Comparison of ENCODE assay signal across 1 cellular context in the genomic region with DNA sequence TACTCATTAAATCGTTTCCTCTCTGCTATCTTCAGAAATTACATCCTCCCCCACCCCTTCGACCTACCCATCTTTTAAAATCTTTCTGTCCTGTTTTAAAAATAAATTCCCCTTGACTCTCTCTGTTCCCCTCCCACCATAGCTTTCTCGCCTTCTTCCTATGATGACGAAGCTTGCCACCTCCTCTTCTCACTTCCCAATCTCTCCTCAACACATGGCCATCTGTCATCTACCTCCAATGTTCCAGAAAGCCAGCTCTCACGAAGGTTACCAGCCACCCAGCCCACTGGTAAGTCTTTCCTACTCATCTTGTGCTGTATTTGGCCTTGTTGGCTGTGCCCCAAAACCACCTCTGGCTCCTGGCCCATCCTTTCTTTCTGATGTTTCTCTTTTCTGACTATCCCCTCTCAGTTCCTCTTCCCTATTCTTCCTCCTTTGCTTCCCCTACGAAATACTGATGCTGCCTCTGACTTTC.
TF ChIP-seq lines count a peak whose summit lies in the region.

No MANE protein-coding gene starts in this region.

TF ChIP-seq in K562, 482 proteins besides CTCF, POLR2A, EP300 and RAD21 (continued from another document):
- TF ChIP-seq, protein P1, sequence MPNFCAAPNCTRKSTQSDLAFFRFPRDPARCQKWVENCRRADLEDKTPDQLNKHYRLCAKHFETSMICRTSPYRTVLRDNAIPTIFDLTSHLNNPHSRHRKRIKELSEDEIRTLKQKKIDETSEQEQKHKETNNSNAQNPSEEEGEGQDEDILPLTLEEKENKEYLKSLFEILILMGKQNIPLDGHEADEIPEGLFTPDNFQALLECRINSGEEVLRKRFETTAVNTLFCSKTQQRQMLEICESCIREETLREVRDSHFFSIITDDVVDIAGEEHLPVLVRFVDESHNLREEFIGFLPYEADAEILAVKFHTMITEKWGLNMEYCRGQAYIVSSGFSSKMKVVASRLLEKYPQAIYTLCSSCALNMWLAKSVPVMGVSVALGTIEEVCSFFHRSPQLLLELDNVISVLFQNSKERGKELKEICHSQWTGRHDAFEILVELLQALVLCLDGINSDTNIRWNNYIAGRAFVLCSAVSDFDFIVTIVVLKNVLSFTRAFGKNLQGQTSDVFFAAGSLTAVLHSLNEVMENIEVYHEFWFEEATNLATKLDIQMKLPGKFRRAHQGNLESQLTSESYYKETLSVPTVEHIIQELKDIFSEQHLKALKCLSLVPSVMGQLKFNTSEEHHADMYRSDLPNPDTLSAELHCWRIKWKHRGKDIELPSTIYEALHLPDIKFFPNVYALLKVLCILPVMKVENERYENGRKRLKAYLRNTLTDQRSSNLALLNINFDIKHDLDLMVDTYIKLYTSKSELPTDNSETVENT (CRISPR knock-in tag; IDR thresholded peaks at IDR 0.05) = no peak
- TF ChIP-seq CBFA2T3 (IDR thresholded peaks at IDR 0.05) = 0 out of 2 replicates have a peak, but pooled peaks have one; percentile 38
- peak; percentile 82 for TF ChIP-seq TCF3 (CRISPR knock-in tag; IDR thresholded peaks at IDR 0.05)
- peak; percentile 21; the same call in 1 of the 2 replicates for TF ChIP-seq NFIC (IDR thresholded peaks at IDR 0.05)
